ENCODE assay signal across 8 cellular contexts in the genomic region with DNA sequence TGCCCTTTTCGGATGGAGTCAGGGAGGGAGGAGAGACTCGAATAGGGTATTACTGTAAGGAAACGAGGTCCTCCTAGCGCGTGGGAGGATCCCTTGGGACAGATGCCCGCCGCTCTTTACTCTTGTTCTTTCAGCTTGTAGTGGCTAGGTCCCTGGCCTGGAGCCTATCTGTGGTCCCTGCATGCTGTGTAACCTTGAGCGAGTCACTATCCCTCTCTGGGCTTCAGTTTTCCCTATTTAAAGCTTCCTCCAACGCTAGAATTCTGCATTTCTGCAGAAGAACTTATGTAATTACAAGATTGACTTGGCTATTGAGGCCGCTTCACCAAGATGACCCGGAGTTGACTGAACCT. TPM values are rescaled to one million over a fixed set of nuclear protein-coding genes. Genes with fewer than 3 reads are reported as not detected.
DNase-seq lines count a peak whose midpoint lies in the region; ATAC-seq and TF ChIP-seq lines count a peak whose summit lies in the region.

No MANE protein-coding gene starts in this region.

- intact Hi-C loops in CD4-positive, alpha-beta T cell (cut with DNase I, micrococcal nuclease): loop anchor here (5.0 to 10.0 kb wide), 3 partner anchors 37 to 507 kb away; partner anchors contain the start of gene SERBP1 (in 1 of the 2)

- H3K9me3 ChIP-seq in CD4-positive, alpha-beta T cell (ENCODE audit: control insufficient read depth, low read length): no peaks in the 10 kb centered on the region

- H3K27me3 ChIP-seq in CD4-positive, alpha-beta T cell (ENCODE audit: control insufficient read depth, insufficient read depth, low read length): no peaks in the 10 kb centered on the region

- POLR2A ChIA-PET in CD4-positive, alpha-beta T cell (lab: Charles Lee): interaction anchor here (0.9 to 3.5 kb wide), 15 partner anchors 8 to 760 kb away, joined by 3 to 23 read pairs (median 6); partner anchors contain the start of genes GADD45A, SERBP1 and SLC35D1

- peak overlapping the region; percentile 98 for H3K27ac Mint-ChIP-seq in CD4-positive, alpha-beta T cell
- peak overlapping the region; percentile 97 for H3K27ac Mint-ChIP-seq in activated naive CD8-positive, alpha-beta T cell treated with anti-CD3 and anti-CD28 coated beads for 36 hours
- peak overlapping the region; percentile 97 for H3K27ac Mint-ChIP-seq in type B pancreatic cell

- CTCF ChIA-PET in CD4-positive, alpha-beta T cell (lab: Charles Lee): interaction anchor here (1.1 to 1.2 kb wide), 2 partner anchors 223 to 575 kb away, joined by 3 read pairs; no protein-coding TSS in a partner anchor

- peak overlapping the region; percentile 97 for H3K4me3 Mint-ChIP-seq in CD4-positive, alpha-beta T cell
- peak overlapping the region; percentile 93 for H3K4me3 Mint-ChIP-seq in activated naive CD8-positive, alpha-beta T cell treated with anti-CD3 and anti-CD28 coated beads for 36 hours
- peak overlapping the region; percentile 97 for H3K4me3 Mint-ChIP-seq in type B pancreatic cell

- H3K9me3 Mint-ChIP-seq in CD4-positive, alpha-beta T cell: no peaks in the 10 kb centered on the region
- H3K9me3 Mint-ChIP-seq in activated naive CD8-positive, alpha-beta T cell treated with anti-CD3 and anti-CD28 coated beads for 36 hours: no peaks in the 10 kb centered on the region
- H3K9me3 Mint-ChIP-seq in type B pancreatic cell: no peaks in the 10 kb centered on the region

- peak overlapping the region; percentile 95 for H3K27ac ChIP-seq in CD4-positive, alpha-beta T cell (ENCODE audit: low read depth, low read length)

- TF ChIP-seq CTCF in CD4-positive, alpha-beta T cell (IDR thresholded peaks at IDR 0.05): no peak
- TF ChIP-seq CTCF in type B pancreatic cell (conservative IDR thresholded peaks at IDR 0.05): peak; percentile 23

- H3K27me3 Mint-ChIP-seq in CD4-positive, alpha-beta T cell: no peaks in the 10 kb centered on the region
- peaks cover 3% of the 10 kb centered on the region for H3K27me3 Mint-ChIP-seq in activated naive CD8-positive, alpha-beta T cell treated with anti-CD3 and anti-CD28 coated beads for 36 hours
- no peaks in the 10 kb centered on the region for H3K27me3 Mint-ChIP-seq in type B pancreatic cell

- H3K4me1 Mint-ChIP-seq in CD4-positive, alpha-beta T cell (ENCODE audit: low read depth): peaks cover 67% of the 10 kb centered on the region
- peaks cover 43% of the 10 kb centered on the region for H3K4me1 Mint-ChIP-seq in activated naive CD8-positive, alpha-beta T cell treated with anti-CD3 and anti-CD28 coated beads for 36 hours
- H3K4me1 Mint-ChIP-seq in type B pancreatic cell (ENCODE audit: unreplicated experiment): peaks cover 36% of the 10 kb centered on the region

- DNase-seq in CD4-positive, alpha-beta T cell: no peak
- DNase-seq in activated naive CD8-positive, alpha-beta T cell treated with anti-CD3 and anti-CD28 coated beads for 36 hours: no peak
- DNase-seq in left lobe of liver (ENCODE audit: low spot score) (no peak), type B pancreatic cell (ENCODE audit: extremely low spot score, unreplicated experiment) (no peak), kidney tubule cell (ENCODE audit: low spot score) (no peak), DMS53 treated with DMSO at 0.1 percent for 48 hours (lab: John Stamatoyannopoulos, UW; ENCODE audit: unreplicated experiment) (no peak)

- ATAC-seq in CD4-positive, alpha-beta T cell (ENCODE audit: poor library complexity): no peak
- ATAC-seq in HG02678 (IDR thresholded peaks at IDR 0.05; ENCODE audit: unreplicated experiment) (peak; percentile 0), left lobe of liver (peak; percentile 2), HG03521 (IDR thresholded peaks at IDR 0.05; ENCODE audit: unreplicated experiment) (no peak)

- peaks cover 29% of the 10 kb centered on the region for H3K36me3 Mint-ChIP-seq in CD4-positive, alpha-beta T cell (ENCODE audit: low read depth)
- peaks cover 12% of the 10 kb centered on the region for H3K36me3 Mint-ChIP-seq in activated naive CD8-positive, alpha-beta T cell treated with anti-CD3 and anti-CD28 coated beads for 36 hours
- H3K36me3 Mint-ChIP-seq in type B pancreatic cell: peaks cover 10% of the 10 kb centered on the region

RNA-seq across cellular contexts. Expression of gene MIER1, which starts 0.7 kb away (rescaled TPM):
- 100 to 1,000 TPM; 106 to 107 TPM for total RNA-seq in CD4-positive, alpha-beta T cell
- 10 to 100 TPM; 52.8 to 52.9 TPM for total RNA-seq in activated naive CD8-positive, alpha-beta T cell treated with anti-CD3 and anti-CD28 coated beads for 36 hours
- total RNA-seq in left lobe of liver (12.7 TPM), type B pancreatic cell (ENCODE audit: low replicate concordance) (25.6 and 27.8 TPM in 2 replicates)

RNA-seq across cellular contexts. Expression of gene DNAI4, which starts 0.9 kb away (rescaled TPM):
- total RNA-seq in CD4-positive, alpha-beta T cell: 1 to 10 TPM; 5.0 to 8.8 TPM
- 1 to 10 TPM; 1.2 to 1.4 TPM for total RNA-seq in activated naive CD8-positive, alpha-beta T cell treated with anti-CD3 and anti-CD28 coated beads for 36 hours
- 1.4 TPM for total RNA-seq in left lobe of liver
- total RNA-seq in type B pancreatic cell (ENCODE audit: low replicate concordance): 7.6 and 20.1 TPM in 2 replicates

Comparison
In these comparisons a context has a peak if more than half of its experiments do, and no peak if none do; other contexts are left out.
1. ATAC-seq: peak in HG02678 (single experiment) and left lobe of liver (single experiment); none in CD4-positive, alpha-beta T cell (single experiment) and HG03521 (single experiment).
2. Peak in every context shown above with its lines, with median percentiles within 50 percentile points of each other: H3K27ac Mint-ChIP-seq and H3K4me3 Mint-ChIP-seq.